Comparison of ENCODE assay signal across 8 cellular contexts in genomic region chr6:97497713-97498331, GRCh38.
A peak's percentile ranks its signal among the peaks of the same experiment; 100 is the strongest.
DNase-seq lines count a peak whose midpoint lies in the region; ATAC-seq and TF ChIP-seq lines count a peak whose summit lies in the region.

No MANE protein-coding gene starts in this region.

- H3K36me3 ChIP-seq in HAP-1 (replicated peaks) (no peaks in the 10 kb centered on the region), upper lobe of right lung (no peaks in the 10 kb centered on the region)

- TF ChIP-seq CTCF in GM10248 (IDR thresholded peaks at IDR 0.05; ENCODE audit: control extremely low read depth, extremely low read depth, low read depth, missing control alignments) (peak; percentile 83), LNCaP clone FGC (IDR thresholded peaks at IDR 0.05; ENCODE audit: control insufficient read depth, extremely low read depth, insufficient read depth) (peak; percentile 90), fibroblast of villous mesenchyme (IDR thresholded peaks at IDR 0.05; ENCODE audit: insufficient read depth, low read depth, low read length) (peak; percentile 85), upper lobe of right lung (IDR thresholded peaks at IDR 0.05) (peak; percentile 80)

- H3K27me3 ChIP-seq in HAP-1 (ENCODE audit: low read depth): no peaks in the 10 kb centered on the region
- peaks cover 14% of the 10 kb centered on the region for H3K27me3 ChIP-seq in upper lobe of right lung

- no peaks in the 10 kb centered on the region for H3K36me3 Mint-ChIP-seq in activated T-helper 1 cell treated with anti-CD3 and anti-CD28 coated beads, Interleukin-12 subunit alpha, Interleukin-12 subunit beta, Interleukin-2, Interleukin-4 antibody, amounts not matched to agents 30 ng/mL and 10 ng/mL and 1 ng/mL, durations not matched to agents 14 hours and 24 hours and 36 hours (ENCODE audit: low read depth)

- no peaks in the 10 kb centered on the region for H3K9me3 Mint-ChIP-seq in activated T-helper 1 cell treated with anti-CD3 and anti-CD28 coated beads, Interleukin-12 subunit alpha, Interleukin-12 subunit beta, Interleukin-2, Interleukin-4 antibody, amounts not matched to agents 30 ng/mL and 10 ng/mL and 1 ng/mL, durations not matched to agents 14 hours and 24 hours and 36 hours

- POLR2A ChIA-PET in GM10248 (lab: Yijun Ruan, JAX): no interaction called here

- peaks cover 5% of the 10 kb centered on the region for H3K4me1 ChIP-seq in HAP-1
- no peaks in the 10 kb centered on the region for H3K4me1 ChIP-seq in upper lobe of right lung

- in situ Hi-C loops in HAP-1 (cut with MboI; ENCODE audit: low sequenced_read_pairs): no loop called here

- peak; percentile 96 for ATAC-seq in upper lobe of right lung

- CTCF ChIA-PET in GM10248 (lab: Yijun Ruan, JAX): interaction anchor here (0.6 to 1.7 kb wide), 22 partner anchors 8 to 1738 kb away, joined by 3 to 11 read pairs (median 3); no protein-coding TSS in a partner anchor

- H3K27ac Mint-ChIP-seq in activated T-helper 1 cell treated with anti-CD3 and anti-CD28 coated beads, Interleukin-12 subunit alpha, Interleukin-12 subunit beta, Interleukin-2, Interleukin-4 antibody, amounts not matched to agents 30 ng/mL and 10 ng/mL and 1 ng/mL, durations not matched to agents 14 hours and 24 hours and 36 hours: no peak overlapping the region

- intact Hi-C loops in activated T-helper 1 cell treated with anti-CD3 and anti-CD28 coated beads, Interleukin-12 subunit alpha, Interleukin-12 subunit beta, Interleukin-2, Interleukin-4 antibody, amounts not matched to agents 30 ng/mL and 10 ng/mL and 1 ng/mL, durations not matched to agents 14 hours and 24 hours and 36 hours (cut with micrococcal nuclease): no loop called here
- intact Hi-C loops in upper lobe of right lung (cut with DNase I): no loop called here

- no peak overlapping the region for H3K27ac ChIP-seq in upper lobe of right lung

- DNase-seq in GM10248 (ENCODE audit: extremely low spot score): peak; percentile 12
- peak; percentile 77 to 83 for DNase-seq in HAP-1 (ENCODE audit: low spot score in 2 of 2)
- peak; percentile 43 for DNase-seq in LNCaP clone FGC (ENCODE audit: low read depth)
- DNase-seq in RKO (ENCODE audit: low spot score): peak; percentile 86
- DNase-seq in activated T-helper 1 cell treated with anti-CD3 and anti-CD28 coated beads, Interleukin-12 subunit alpha, Interleukin-12 subunit beta, Interleukin-2, Interleukin-4 antibody, amounts not matched to agents 30 ng/mL and 10 ng/mL and 1 ng/mL, durations not matched to agents 14 hours and 24 hours and 36 hours (ENCODE audit: low spot score): peak; percentile 49
- peak; percentile 64 for DNase-seq in fibroblast of villous mesenchyme (ENCODE audit: low read depth)
- DNase-seq in occipital lobe (lab: John Stamatoyannopoulos, UW): peak; percentile 23
- peak; percentile 73 for DNase-seq in upper lobe of right lung

- H3K27me3 Mint-ChIP-seq in activated T-helper 1 cell treated with anti-CD3 and anti-CD28 coated beads, Interleukin-12 subunit alpha, Interleukin-12 subunit beta, Interleukin-2, Interleukin-4 antibody, amounts not matched to agents 30 ng/mL and 10 ng/mL and 1 ng/mL, durations not matched to agents 14 hours and 24 hours and 36 hours (ENCODE audit: insufficient read depth): peaks cover 17% of the 10 kb centered on the region

- H3K4me3 Mint-ChIP-seq in activated T-helper 1 cell treated with anti-CD3 and anti-CD28 coated beads, Interleukin-12 subunit alpha, Interleukin-12 subunit beta, Interleukin-2, Interleukin-4 antibody, amounts not matched to agents 30 ng/mL and 10 ng/mL and 1 ng/mL, durations not matched to agents 14 hours and 24 hours and 36 hours: no peak overlapping the region

- H3K9me3 ChIP-seq in HAP-1: no peaks in the 10 kb centered on the region
- H3K9me3 ChIP-seq in upper lobe of right lung: no peaks in the 10 kb centered on the region

- no peaks in the 10 kb centered on the region for H3K4me1 Mint-ChIP-seq in activated T-helper 1 cell treated with anti-CD3 and anti-CD28 coated beads, Interleukin-12 subunit alpha, Interleukin-12 subunit beta, Interleukin-2, Interleukin-4 antibody, amounts not matched to agents 30 ng/mL and 10 ng/mL and 1 ng/mL, durations not matched to agents 14 hours and 24 hours and 36 hours (ENCODE audit: low read depth)

- H3K4me3 ChIP-seq in HAP-1: no peak overlapping the region
- no peak overlapping the region for H3K4me3 ChIP-seq in LNCaP clone FGC (ENCODE audit: low read depth, low read length)
- H3K4me3 ChIP-seq in fibroblast of villous mesenchyme (ENCODE audit: low read depth, low read length): no peak overlapping the region
- H3K4me3 ChIP-seq in upper lobe of right lung: no peak overlapping the region

Comparison
In these comparisons a context has a peak if more than half of its experiments do, and no peak if none do; other contexts are left out.
1. DNase-seq: peak in every context shown above with its lines; median percentile 86 in RKO; 80 in HAP-1; 73 in upper lobe of right lung; 64 in fibroblast of villous mesenchyme; 49 in activated T-helper 1 cell treated with anti-CD3 and anti-CD28 coated beads, Interleukin-12 subunit alpha, Interleukin-12 subunit beta, Interleukin-2, Interleukin-4 antibody, amounts not matched to agents 30 ng/mL and 10 ng/mL and 1 ng/mL, durations not matched to agents 14 hours and 24 hours and 36 hours; 43 in LNCaP clone FGC; 23 in occipital lobe; 12 in GM10248.